In the genomic region with DNA sequence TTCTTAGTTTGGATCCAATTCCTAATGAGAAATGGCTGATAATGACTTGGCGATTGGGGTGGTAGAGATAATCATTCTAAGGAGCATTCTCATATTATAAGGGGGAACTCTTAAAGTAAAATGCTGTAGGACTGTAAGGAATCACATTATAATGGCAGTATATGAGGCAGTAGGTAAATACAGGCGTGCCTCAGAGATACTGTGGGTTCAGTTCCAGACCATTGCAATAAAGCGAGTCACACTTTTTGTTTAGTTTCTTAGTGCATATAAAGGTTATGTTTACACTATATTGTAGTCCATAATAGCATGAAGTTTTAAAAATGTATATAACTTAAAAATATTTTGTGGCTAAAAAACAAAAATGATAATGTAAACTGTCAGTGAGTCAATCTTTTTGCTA, we compare ENCODE assay signal across 1 cellular context.
TF ChIP-seq lines count a peak whose summit lies in the region.

No MANE protein-coding gene starts in this region.

TF ChIP-seq in GM23338, 12 proteins besides CTCF, POLR2A, EP300 and RAD21 (continued from another document):
- TF ChIP-seq, protein P1, sequence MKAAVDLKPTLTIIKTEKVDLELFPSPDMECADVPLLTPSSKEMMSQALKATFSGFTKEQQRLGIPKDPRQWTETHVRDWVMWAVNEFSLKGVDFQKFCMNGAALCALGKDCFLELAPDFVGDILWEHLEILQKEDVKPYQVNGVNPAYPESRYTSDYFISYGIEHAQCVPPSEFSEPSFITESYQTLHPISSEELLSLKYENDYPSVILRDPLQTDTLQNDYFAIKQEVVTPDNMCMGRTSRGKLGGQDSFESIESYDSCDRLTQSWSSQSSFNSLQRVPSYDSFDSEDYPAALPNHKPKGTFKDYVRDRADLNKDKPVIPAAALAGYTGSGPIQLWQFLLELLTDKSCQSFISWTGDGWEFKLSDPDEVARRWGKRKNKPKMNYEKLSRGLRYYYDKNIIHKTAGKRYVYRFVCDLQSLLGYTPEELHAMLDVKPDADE (IDR thresholded peaks at IDR 0.05) = no peak
